ENCODE assay signal across 8 cellular contexts in the genomic region with DNA sequence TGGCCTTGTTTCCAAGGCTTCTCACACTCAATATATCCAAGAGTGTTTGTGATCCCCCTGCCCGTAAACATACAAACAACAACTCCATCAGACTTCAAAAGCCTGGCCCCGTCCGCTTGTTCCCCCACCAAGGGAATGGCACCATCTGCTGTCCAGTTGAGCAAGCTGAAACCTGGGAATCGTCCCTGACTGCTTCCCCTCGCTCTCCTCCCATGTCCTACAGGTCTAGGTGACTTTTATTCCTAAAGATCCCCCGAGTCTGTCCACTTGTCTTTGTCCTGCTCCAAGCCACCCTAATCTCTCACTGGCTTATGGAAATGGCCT. TPM values are rescaled to one million over a fixed set of nuclear protein-coding genes. Genes with fewer than 3 reads are reported as not detected.
DNase-seq lines count a peak whose midpoint lies in the region; ATAC-seq, FAIRE-seq and TF ChIP-seq lines count a peak whose summit lies in the region.

No MANE protein-coding gene starts in this region.

- H2AFZ ChIP-seq in H1 (ENCODE audit: low read length) (0 out of 2 replicates have a peak overlapping the region, but pooled peaks have one; percentile 27), osteoblast (ENCODE audit: low read length) (no peak overlapping the region)

- H2AK5ac ChIP-seq in H1 (ENCODE audit: low read depth, low read length), result no peak overlapping the region

- H3K9me3 ChIP-seq in H1 (ENCODE audit: insufficient read depth in 2 of 2, low read depth in 1 of 2, low read length in 1 of 2), result peaks cover under 1 to 1% of the 10 kb centered on the region in 2 experiments; a peak in 3 of 4 replicates
- no peaks in the 10 kb centered on the region for H3K9me3 ChIP-seq in osteoblast (ENCODE audit: low read depth, low read length)

- no peak overlapping the region for H3K56ac ChIP-seq in H1 (replicated peaks; ENCODE audit: insufficient read length, low read depth, low read length)

- no peak for FAIRE-seq in H1 (lab: Jason Lieb, UNC)

- no peak overlapping the region for H3K14ac ChIP-seq in H1 (ENCODE audit: insufficient read length)

- H3K4me2 ChIP-seq in H1 (ENCODE audit: insufficient read depth in 1 of 2, low read depth in 2 of 2, low read length in 2 of 2) (no peak overlapping the region), osteoblast (ENCODE audit: insufficient read depth, low read length) (no peak overlapping the region)

- H2BK120ac ChIP-seq in H1 (replicated peaks; ENCODE audit: low read depth, low read length), result no peak overlapping the region

- H3K4me1 ChIP-seq in H1 (replicated peaks in 1 of 4; ENCODE audit: control insufficient read depth in 3 of 4, insufficient read depth in 4 of 4, low read length in 3 of 4) (no peaks in the 10 kb centered on the region), osteoblast (ENCODE audit: insufficient read depth, low read length) (peaks cover 7% of the 10 kb centered on the region)

- no peak for TF ChIP-seq POLR2A in NB4 (IDR thresholded peaks at IDR 0.05; ENCODE audit: extremely low read depth, insufficient read length)
- no peak for TF ChIP-seq POLR2A in H1 (IDR thresholded peaks at IDR 0.05; ENCODE audit: control extremely low read depth in 1 of 2, low read depth in 2 of 2, low read length in 2 of 2)

- POLR2A ChIA-PET in H1 (lab: Charles Lee; ENCODE audit: partially characterized antibody), result no interaction called here

- H2BK20ac ChIP-seq in H1 (ENCODE audit: low read length), result no peak overlapping the region

- no peak overlapping the region for H4K5ac ChIP-seq in H1 (ENCODE audit: insufficient read length, low read depth, low read length)

- H3K23me2 ChIP-seq in H1 (ENCODE audit: low read depth, low read length), result no peaks in the 10 kb centered on the region

- 78% methylated on average over 6 of the region's 6 CpGs; no CpG with 5 or more reads in 1 of the 2 experiments for WGBS in H1 (ENCODE audit: extremely low coverage in 1 of 2, insufficient coverage in 1 of 2, insufficient read length in 1 of 2, insufficient replicate concordance in 2 of 2, low coverage in 1 of 2, low lambda C conversion rate in 2 of 2, missing lambda C conversion rate in 1 of 2), 2 experiments

- no peak overlapping the region for H4K91ac ChIP-seq in H1 (replicated peaks; ENCODE audit: insufficient read length, low read length)

- H2BK12ac ChIP-seq in H1 (ENCODE audit: low read depth, low read length), result 0 out of 2 replicates have a peak overlapping the region, but pooled peaks have one; percentile 46

- TF ChIP-seq RAD21 in H1 (IDR thresholded peaks at IDR 0.05 in 1 of 2, conservative IDR thresholded peaks at IDR 0.05 in 1 of 2; ENCODE audit: low read depth in 2 of 2, low read length in 2 of 2), result peak; percentile 92 to 94

- no peak overlapping the region for H3K27ac ChIP-seq in H1 (ENCODE audit: low read depth, low read length)
- no peak overlapping the region for H3K27ac ChIP-seq in osteoblast (ENCODE audit: low read depth, low read length)

- TF ChIP-seq CTCF in NB4 (IDR thresholded peaks at IDR 0.05; ENCODE audit: low read depth, low read length), result no peak
- peak; percentile 75 to 83 (median 76) for TF ChIP-seq CTCF in H1 (IDR thresholded peaks at IDR 0.05; ENCODE audit: control extremely low read depth in 1 of 3, insufficient read depth in 1 of 3, low read depth in 1 of 3, low read length in 3 of 3)
- peak; percentile 32 for TF ChIP-seq CTCF in osteoblast (IDR thresholded peaks at IDR 0.05; ENCODE audit: extremely low read depth, low read depth, low read length)

- H3K9ac ChIP-seq in H1 (replicated peaks in 1 of 4; ENCODE audit: extremely low read depth in 1 of 4, low read depth in 3 of 4, low read length in 3 of 4), result no peak overlapping the region

- CTCF ChIA-PET in H1 (lab: Charles Lee; ENCODE audit: partially characterized antibody), result interaction anchor here (0.8 to 3.4 kb wide), 8 partner anchors 14 to 264 kb away, joined by 3 to 26 read pairs (median 5); no protein-coding TSS in a partner anchor

- peak; percentile 29 for DNase-seq in Daoy (ENCODE audit: low read depth)
- peak; percentile 17 for DNase-seq in NB4 (ENCODE audit: low read depth)
- DNase-seq in H1 (ENCODE audit: low read depth in 1 of 2, low spot score in 2 of 2), result peak; percentile 25 to 59
- no peak for DNase-seq in osteoblast (ENCODE audit: insufficient read length, low spot score, missing footprints)
- no peak for DNase-seq in H4 (ENCODE audit: low spot score)
- DNase-seq in cortex of kidney (lab: John Stamatoyannopoulos, UW), result no peak

- H2BK5ac ChIP-seq in H1 (ENCODE audit: low read depth, low read length), result peak overlapping the region; percentile 17; the same call in 1 of the 2 replicates

- H4K20me1 ChIP-seq in H1 (replicated peaks in 1 of 2; ENCODE audit: control insufficient read depth in 1 of 2, insufficient read depth in 2 of 2, low read length in 2 of 2), result no peaks in the 10 kb centered on the region
- H4K20me1 ChIP-seq in osteoblast (ENCODE audit: insufficient read depth, low read length), result no peaks in the 10 kb centered on the region

- H3K79me2 ChIP-seq in H1 (ENCODE audit: control insufficient read depth in 1 of 2, insufficient read depth in 2 of 2, low read length in 2 of 2) (no peaks in the 10 kb centered on the region), osteoblast (ENCODE audit: insufficient read depth, low read length) (no peaks in the 10 kb centered on the region)

- H3K23ac ChIP-seq in H1 (ENCODE audit: insufficient read length), result no peak overlapping the region

- no peaks in the 10 kb centered on the region for H3K79me1 ChIP-seq in H1 (ENCODE audit: low read depth, low read length)

- H3K4ac ChIP-seq in H1 (replicated peaks; ENCODE audit: insufficient read length, low read depth, low read length), result no peak overlapping the region

- ATAC-seq in HG03342 (IDR thresholded peaks at IDR 0.05; ENCODE audit: unreplicated experiment) (no peak), HG03439 (IDR thresholded peaks at IDR 0.05; ENCODE audit: unreplicated experiment) (no peak)

- H2BK15ac ChIP-seq in H1 (ENCODE audit: low read length), result no peak overlapping the region

- H3K27me3 ChIP-seq in H1 (replicated peaks in 1 of 4; ENCODE audit: control insufficient read depth in 3 of 4, extremely low read depth in 1 of 4, insufficient read depth in 3 of 4, low read length in 3 of 4), result no peaks in the 10 kb centered on the region
- no peaks in the 10 kb centered on the region for H3K27me3 ChIP-seq in osteoblast (ENCODE audit: insufficient read depth, low read length)

- no peaks in the 10 kb centered on the region for H3K36me3 ChIP-seq in H1 (ENCODE audit: control insufficient read depth in 2 of 4, insufficient read depth in 4 of 4, low read length in 3 of 4)
- no peaks in the 10 kb centered on the region for H3K36me3 ChIP-seq in osteoblast (ENCODE audit: insufficient read depth, low read length)

- no peak overlapping the region for H4K8ac ChIP-seq in H1 (ENCODE audit: extremely low read depth, insufficient read depth, low read length)

- no peak for TF ChIP-seq EP300 in H1 (IDR thresholded peaks at IDR 0.05; ENCODE audit: borderline replicate concordance in 1 of 2, low read depth in 2 of 2, low read length in 2 of 2)

- H3K18ac ChIP-seq in H1 (ENCODE audit: extremely low read depth, low read length), result no peak overlapping the region

- H3K4me3 ChIP-seq in NB4 (ENCODE audit: low read depth, low read length), result no peak overlapping the region
- no peak overlapping the region for H3K4me3 ChIP-seq in H1 (ENCODE audit: extremely low read depth in 1 of 4, insufficient read depth in 2 of 4, low read depth in 3 of 4, low read length in 4 of 4)
- no peak overlapping the region for H3K4me3 ChIP-seq in osteoblast (ENCODE audit: insufficient read depth, low read length)

TF ChIP-seq in H1, 55 proteins besides CTCF, POLR2A, EP300 and RAD21 (continues in another document):
- TF ChIP-seq JUND (IDR thresholded peaks at IDR 0.05; ENCODE audit: low read length) (no peak), SIRT6 (IDR thresholded peaks at IDR 0.05; ENCODE audit: low read length) (no peak), GTF2F1 (IDR thresholded peaks at IDR 0.05; ENCODE audit: borderline replicate concordance, low read depth, low read length) (no peak), TAF1 (IDR thresholded peaks at IDR 0.05; ENCODE audit: low read depth, low read length) (no peak)
- TF ChIP-seq, protein P1, sequence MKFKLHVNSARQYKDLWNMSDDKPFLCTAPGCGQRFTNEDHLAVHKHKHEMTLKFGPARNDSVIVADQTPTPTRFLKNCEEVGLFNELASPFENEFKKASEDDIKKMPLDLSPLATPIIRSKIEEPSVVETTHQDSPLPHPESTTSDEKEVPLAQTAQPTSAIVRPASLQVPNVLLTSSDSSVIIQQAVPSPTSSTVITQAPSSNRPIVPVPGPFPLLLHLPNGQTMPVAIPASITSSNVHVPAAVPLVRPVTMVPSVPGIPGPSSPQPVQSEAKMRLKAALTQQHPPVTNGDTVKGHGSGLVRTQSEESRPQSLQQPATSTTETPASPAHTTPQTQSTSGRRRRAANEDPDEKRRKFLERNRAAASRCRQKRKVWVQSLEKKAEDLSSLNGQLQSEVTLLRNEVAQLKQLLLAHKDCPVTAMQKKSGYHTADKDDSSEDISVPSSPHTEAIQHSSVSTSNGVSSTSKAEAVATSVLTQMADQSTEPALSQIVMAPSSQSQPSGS (IDR thresholded peaks at IDR 0.05; ENCODE audit: low read length), result no peak

RNA-seq across cellular contexts. Expression of a gene that starts 27.9 kb away (rescaled TPM):
- total RNA-seq in Daoy (2014; rRNA removed; shearing (Covaris generic)), result 3.4 and 7.9 TPM in 2 replicates
- total RNA-seq in H1 (2021; fragmentation: NEBNext Ultra II Directional; extraction: Animal tissue kit (Norgen Biotek cat#: 25700)), result 35.2 and 35.3 TPM in 2 replicates
- 9.3 and 10.1 TPM in 2 replicates for polyA plus RNA-seq in H1 (2011; rRNA removed)
- 9.7 TPM for polyA plus RNA-seq in H1 (2011; cell fraction: cytosol; rRNA removed)
- polyA plus RNA-seq in H1 (2011; cell fraction: nucleus; rRNA removed), result 13.4 TPM
- 21.5 to 31.3 TPM (median 28.3 TPM) in 4 replicates for polyA plus RNA-seq in H1 (2012, experiment 1 of 2)
- 15.9 TPM for polyA plus RNA-seq in H1 (2012, experiment 2 of 2)
- 20.3 TPM for polyA plus RNA-seq in H1 (2013, experiment 1 of 2)
- polyA plus RNA-seq in H1 (2013, experiment 2 of 2), result 27.1 TPM
- polyA minus RNA-seq in H1 (2011; rRNA and poly(A)+ RNA removed), result 24.5 and 32.5 TPM in 2 replicates
- polyA minus RNA-seq in H1 (2011; cell fraction: cytosol; rRNA and poly(A)+ RNA removed), result 16.4 TPM
- 13.8 TPM for polyA minus RNA-seq in H1 (2011; cell fraction: nucleus; rRNA and poly(A)+ RNA removed)
- total RNA-seq in osteoblast, result 2.1 and 5.1 TPM in 2 replicates
- total RNA-seq in H4 (2014; rRNA removed; shearing (Covaris generic)), result 0.06 and 0.14 TPM in 2 replicates

Comparison
In these comparisons a context has a peak if more than half of its experiments do, and no peak if none do; other contexts are left out.
1. DNase-seq: peak in Daoy (single experiment), NB4 (single experiment) and H1 (2 of 2); none in osteoblast (single experiment), H4 (single experiment) and cortex of kidney (single experiment).